ENCODE assay signal across 22 cellular contexts in genomic region chr1:12126781-12127180, GRCh38. TPM values are rescaled to one million over a fixed set of nuclear protein-coding genes. Genes with fewer than 3 reads are reported as not detected.
DNase-seq lines count a peak whose midpoint lies in the region; ATAC-seq and TF ChIP-seq lines count a peak whose summit lies in the region.
"Had no signal": no experiment of that assay in that cellular context is flagged by ENCODE, and none has a peak within 500 bp of the region (broad histone marks: within the 10 kb centered on the region; RNA-seq: fewer than 3 reads in every experiment).

No MANE protein-coding gene starts in this region.

- no peak overlapping the region for H3K4me3 ChIP-seq in KMS-11 (IDR thresholded peaks at IDR 0.05; ENCODE audit: insufficient read depth, low read depth, low read length)
- H3K4me3 ChIP-seq: GM23338, mucosa of descending colon, smooth muscle cell had no signal

- peaks cover 40% of the 10 kb centered on the region for H3K4me1 Mint-ChIP-seq in activated naive CD4-positive, alpha-beta T cell treated with anti-CD3 and anti-CD28 coated beads for 36 hours (ENCODE audit: low read depth)
- peaks cover 39% of the 10 kb centered on the region for H3K4me1 Mint-ChIP-seq in activated naive CD4-positive, alpha-beta T cell treated with anti-CD3 and anti-CD28 coated beads, Interleukin-2, amount 10 ng/mL, durations not matched to agents 7 days and 5 days
- peaks cover 14 to 15% of the 10 kb centered on the region in 2 donors for H3K4me1 Mint-ChIP-seq in effector memory CD8-positive, alpha-beta T cell (ENCODE audit: low read depth in 2 of 2)
- H3K4me1 Mint-ChIP-seq in stimulated activated naive B cell treated with anti-CD40 and anti-IgM and Interleukin-4, amounts not matched to agents 10 μg/mL and 1 μg/mL and 100 μg/mL, for 72 hours, result peaks cover 28 to 51% of the 10 kb centered on the region in 2 donors

- intact Hi-C loops in activated naive CD4-positive, alpha-beta T cell treated with anti-CD3 and anti-CD28 coated beads for 36 hours (cut with micrococcal nuclease), result loop anchor here (1.0 to 10.0 kb wide), 4 partner anchors 30 to 528 kb away; no protein-coding TSS in a partner anchor

- no peak for ATAC-seq in effector memory CD8-positive, alpha-beta T cell (replicated peaks)
- no peak for ATAC-seq in stimulated activated naive B cell treated with anti-CD40 and anti-IgM and Interleukin-4, amounts not matched to agents 10 μg/mL and 1 μg/mL and 100 μg/mL, for 72 hours (replicated peaks)
- no peak for ATAC-seq in GM18909 (IDR thresholded peaks at IDR 0.05; ENCODE audit: poor library complexity, unreplicated experiment)
- no peak for ATAC-seq in esophagus mucosa
- ATAC-seq: gastroesophageal sphincter had no signal

- H3K4me2 ChIP-seq in KMS-11, result peak overlapping the region; percentile 46
- H3K4me2 ChIP-seq: GM23338, smooth muscle cell had no signal

- H3K27ac Mint-ChIP-seq in activated naive CD4-positive, alpha-beta T cell treated with anti-CD3 and anti-CD28 coated beads for 36 hours, result peak overlapping the region; percentile 81
- no peak overlapping the region for H3K27ac Mint-ChIP-seq in activated naive CD4-positive, alpha-beta T cell treated with anti-CD3 and anti-CD28 coated beads, Interleukin-2, amount 10 ng/mL, durations not matched to agents 7 days and 5 days
- H3K27ac Mint-ChIP-seq in effector memory CD8-positive, alpha-beta T cell, result peak overlapping the region; percentile 64 to 84
- peak overlapping the region; percentile 91 for H3K27ac Mint-ChIP-seq in stimulated activated naive B cell treated with anti-CD40 and anti-IgM and Interleukin-4, amounts not matched to agents 10 μg/mL and 1 μg/mL and 100 μg/mL, for 72 hours
- H3K27ac Mint-ChIP-seq: brain, GM23338 had no signal

- no peak overlapping the region for H3K4me3 Mint-ChIP-seq in activated naive CD4-positive, alpha-beta T cell treated with anti-CD3 and anti-CD28 coated beads for 36 hours
- H3K4me3 Mint-ChIP-seq in activated naive CD4-positive, alpha-beta T cell treated with anti-CD3 and anti-CD28 coated beads, Interleukin-2, amount 10 ng/mL, durations not matched to agents 7 days and 5 days, result no peak overlapping the region
- no peak overlapping the region for H3K4me3 Mint-ChIP-seq in effector memory CD8-positive, alpha-beta T cell
- peak overlapping the region in 1 of 2 donors; percentile 51 for H3K4me3 Mint-ChIP-seq in stimulated activated naive B cell treated with anti-CD40 and anti-IgM and Interleukin-4, amounts not matched to agents 10 μg/mL and 1 μg/mL and 100 μg/mL, for 72 hours
- H3K4me3 Mint-ChIP-seq: brain; CD4-positive, alpha-beta T cell; GM23338; neural crest cell had no signal

- H3K9ac ChIP-seq in KMS-11, result no peak overlapping the region

- H3K36me3 Mint-ChIP-seq in activated naive CD4-positive, alpha-beta T cell treated with anti-CD3 and anti-CD28 coated beads for 36 hours (ENCODE audit: low read depth), result no peaks in the 10 kb centered on the region
- H3K36me3 Mint-ChIP-seq in activated naive CD4-positive, alpha-beta T cell treated with anti-CD3 and anti-CD28 coated beads, Interleukin-2, amount 10 ng/mL, durations not matched to agents 7 days and 5 days, result no peaks in the 10 kb centered on the region
- H3K36me3 Mint-ChIP-seq in effector memory CD8-positive, alpha-beta T cell (ENCODE audit: insufficient read depth), result no peaks in the 10 kb centered on the region
- peaks cover 0 to 5% of the 10 kb centered on the region in 2 donors for H3K36me3 Mint-ChIP-seq in stimulated activated naive B cell treated with anti-CD40 and anti-IgM and Interleukin-4, amounts not matched to agents 10 μg/mL and 1 μg/mL and 100 μg/mL, for 72 hours
- H3K36me3 Mint-ChIP-seq: brain had no signal

- CTCF ChIA-PET in activated naive CD4-positive, alpha-beta T cell treated with anti-CD3 and anti-CD28 coated beads for 36 hours (lab: Charles Lee), result interaction anchor here (0.6 to 11.8 kb wide), 9 partner anchors 12 to 118 kb away, joined by 3 to 301 read pairs (median 15); no protein-coding TSS in a partner anchor
- CTCF ChIA-PET in activated naive CD4-positive, alpha-beta T cell treated with anti-CD3 and anti-CD28 coated beads, Interleukin-2, amount 10 ng/mL, durations not matched to agents 7 days and 5 days (lab: Charles Lee), result interaction anchor here (1.4 to 8.0 kb wide), 6 partner anchors 30 to 117 kb away, joined by 4 to 252 read pairs (median 28); no protein-coding TSS in a partner anchor

- H3K4me1 ChIP-seq in KMS-11 (ENCODE audit: low read depth, poor library complexity, severe bottlenecking), result peaks cover 40% of the 10 kb centered on the region

- no peak for TF ChIP-seq CTCF in KMS-11 (conservative IDR thresholded peaks at IDR 0.05; ENCODE audit: low read depth, low read length)

- no peaks in the 10 kb centered on the region for H3K79me2 ChIP-seq in KMS-11 (ENCODE audit: insufficient read depth, low read depth)

- no peaks in the 10 kb centered on the region; the same call in 1 of the 2 replicates for H3K27me3 ChIP-seq in KMS-11 (ENCODE audit: insufficient read depth, low read depth)

- DNase-seq in activated naive CD4-positive, alpha-beta T cell treated with anti-CD3 and anti-CD28 coated beads for 36 hours, result no peak
- DNase-seq in activated naive CD4-positive, alpha-beta T cell treated with anti-CD3 and anti-CD28 coated beads, Interleukin-2, amount 10 ng/mL, durations not matched to agents 7 days and 5 days, result no peak
- DNase-seq in effector memory CD8-positive, alpha-beta T cell, result no peak
- DNase-seq in stimulated activated naive B cell treated with anti-CD40 and anti-IgM and Interleukin-4, amounts not matched to agents 10 μg/mL and 1 μg/mL and 100 μg/mL, for 72 hours, result no peak
- DNase-seq in NCI-H1436 (lab: John Stamatoyannopoulos, UW), result no peak
- DNase-seq: activated CD4-positive, CD25-positive, alpha-beta regulatory T cell; CD4-positive, alpha-beta T cell; DMS 273 treated with DMSO at 0.1 percent for 48 hours; effector CD4-positive, alpha-beta T cell; hypothalamus; Kasumi-1; NCI-H187; T1000 had no signal

- H3K36me3 ChIP-seq in KMS-11 (ENCODE audit: insufficient read depth), result no peaks in the 10 kb centered on the region
- H3K36me3 ChIP-seq: gastroesophageal sphincter had no signal

- 0 out of 2 replicates have a peak overlapping the region, but pooled peaks have one; percentile 52 for H3K27ac ChIP-seq in KMS-11

- H4K20me1 ChIP-seq in KMS-11 (ENCODE audit: insufficient read depth), result no peaks in the 10 kb centered on the region

- H3K9me3 Mint-ChIP-seq in activated naive CD4-positive, alpha-beta T cell treated with anti-CD3 and anti-CD28 coated beads for 36 hours, result no peaks in the 10 kb centered on the region
- H3K9me3 Mint-ChIP-seq in activated naive CD4-positive, alpha-beta T cell treated with anti-CD3 and anti-CD28 coated beads, Interleukin-2, amount 10 ng/mL, durations not matched to agents 7 days and 5 days, result no peaks in the 10 kb centered on the region
- no peaks in the 10 kb centered on the region for H3K9me3 Mint-ChIP-seq in effector memory CD8-positive, alpha-beta T cell
- H3K9me3 Mint-ChIP-seq in stimulated activated naive B cell treated with anti-CD40 and anti-IgM and Interleukin-4, amounts not matched to agents 10 μg/mL and 1 μg/mL and 100 μg/mL, for 72 hours, result no peaks in the 10 kb centered on the region
- H3K9me3 Mint-ChIP-seq: brain; CD4-positive, alpha-beta T cell; GM23338; neural crest cell had no signal

- no peak overlapping the region for H2AFZ ChIP-seq in KMS-11 (ENCODE audit: low read depth)
- H2AFZ ChIP-seq: GM23338 had no signal

- H3K27me3 Mint-ChIP-seq in activated naive CD4-positive, alpha-beta T cell treated with anti-CD3 and anti-CD28 coated beads for 36 hours (ENCODE audit: low read depth), result no peaks in the 10 kb centered on the region
- H3K27me3 Mint-ChIP-seq in activated naive CD4-positive, alpha-beta T cell treated with anti-CD3 and anti-CD28 coated beads, Interleukin-2, amount 10 ng/mL, durations not matched to agents 7 days and 5 days, result peaks cover 15% of the 10 kb centered on the region
- no peaks in the 10 kb centered on the region for H3K27me3 Mint-ChIP-seq in effector memory CD8-positive, alpha-beta T cell
- peaks cover 2 to 17% of the 10 kb centered on the region in 2 donors for H3K27me3 Mint-ChIP-seq in stimulated activated naive B cell treated with anti-CD40 and anti-IgM and Interleukin-4, amounts not matched to agents 10 μg/mL and 1 μg/mL and 100 μg/mL, for 72 hours
- H3K27me3 Mint-ChIP-seq: CD4-positive, alpha-beta T cell had no signal

RNA-seq across cellular contexts. Expression of gene TNFRSF1B, which starts 40.0 kb away (rescaled TPM):
- 10 to 100 TPM; 69.4 to 75.7 TPM for total RNA-seq in activated naive CD4-positive, alpha-beta T cell treated with anti-CD3 and anti-CD28 coated beads for 36 hours
- 4.1 TPM for total RNA-seq in esophagus mucosa

Comparison
In these comparisons a context has a peak if more than half of its experiments do, and no peak if none do; other contexts are left out.
1. RNA of gene TNFRSF1B, which starts 40.0 kb away (total RNA-seq): 69.4 to 75.7 TPM in activated naive CD4-positive, alpha-beta T cell treated with anti-CD3 and anti-CD28 coated beads for 36 hours; 4.1 TPM in esophagus mucosa (single experiment); every median in the first group is over 10 times any median in the second.